In genomic region chr9:106400950-106401349, GRCh38 we compare ENCODE assay signal across 27 cellular contexts.
"Had no signal": no experiment of that assay in that cellular context is flagged by ENCODE, and none has a peak within 500 bp of the region (broad histone marks: within the 10 kb centered on the region; RNA-seq: fewer than 3 reads in every experiment).

No MANE protein-coding gene starts in this region.

- H3K79me2 ChIP-seq: parathyroid adenoma had no signal

- H3K4me3 ChIP-seq: colonic mucosa, gastrocnemius medialis, lung, testis, tibial artery, upper lobe of left lung had no signal

- FAIRE-seq: islet of Langerhans, urothelium cell line had no signal

- H3K9ac ChIP-seq: parathyroid adenoma had no signal

- H3K27me3 ChIP-seq: colonic mucosa, gastrocnemius medialis, neutrophil, testis, tibial artery, upper lobe of left lung had no signal

- H3K27ac ChIP-seq: colonic mucosa, epithelial cell of prostate, gastrocnemius medialis, neutrophil, parathyroid adenoma, testis, tibial artery, upper lobe of left lung had no signal

- DNase-seq: colonic mucosa; effector CD8-positive, alpha-beta T cell; endodermal cell; foreskin fibroblast; gastrocnemius medialis; head of caudate nucleus; hippocampal formation; kidney glomerular epithelial cell; left colon; left ventricle myocardium superior; natural killer cell; stimulated activated CD4-positive, alpha-beta T cell treated with anti-CD3 and anti-CD28 coated beads, Interleukin-2, amount 100 ng/mL, for 24 hours; stimulated activated CD4-positive, alpha-beta T cell treated with anti-CD3 and anti-CD28 coated beads, Interleukin-4, amount 100 ng/mL, for 24 hours; stimulated activated naive CD4-positive, alpha-beta T cell treated with Interleukin-2 at 50 U/mL for 16 hours; substantia nigra; testis; tibial artery; upper lobe of left lung had no signal

- H2AFZ ChIP-seq: parathyroid adenoma had no signal

- H3K36me3 ChIP-seq: colonic mucosa, gastrocnemius medialis, neutrophil, tibial artery, upper lobe of left lung had no signal

- H3K4me1 ChIP-seq: colonic mucosa, gastrocnemius medialis, parathyroid adenoma, testis, tibial artery, upper lobe of left lung had no signal

- ATAC-seq: esophagus mucosa; gastrocnemius medialis; left colon; left ventricle myocardium superior; natural killer cell; sciatic nerve; stimulated activated effector memory CD8-positive, alpha-beta T cell treated with anti-CD3 and anti-CD28 coated beads, Interleukin-12 subunit alpha, Interleukin-12 subunit beta, amount 100 ng/mL, for 72 hours had no signal

- H3K9me3 ChIP-seq: colonic mucosa, gastrocnemius medialis, neutrophil, testis, tibial artery, upper lobe of left lung had no signal
